Comparison of ENCODE assay signal across 12 cellular contexts in genomic region chr6:44470106-44470446, GRCh38.
DNase-seq lines count a peak whose midpoint lies in the region; ATAC-seq and TF ChIP-seq lines count a peak whose summit lies in the region.
"Had no signal": no experiment of that assay in that cellular context is flagged by ENCODE, and none has a peak within 500 bp of the region (broad histone marks: within the 10 kb centered on the region; RNA-seq: fewer than 3 reads in every experiment).

No MANE protein-coding gene starts in this region.

- BruUV-seq in Caco-2 (replicated peaks; lab: Mats Ljungman, UMichigan): no TSS peak

- H3K36me3 Mint-ChIP-seq in nephron (ENCODE audit: low read depth): no peaks in the 10 kb centered on the region
- H3K36me3 Mint-ChIP-seq in Caco-2 (ENCODE audit: insufficient read depth, unreplicated experiment): no peaks in the 10 kb centered on the region
- H3K36me3 Mint-ChIP-seq: activated naive CD8-positive, alpha-beta T cell treated with anti-CD3 and anti-CD28 coated beads for 36 hours had no signal

- intact Hi-C loops in Caco-2 (cut with micrococcal nuclease; ENCODE audit: unreplicated experiment): loop anchor here (10.0 kb wide), 2 partner anchors 105 to 1455 kb away; no protein-coding TSS in a partner anchor

- H3K4me2 ChIP-seq in DOHH2 (ENCODE audit: low read length) (no peak overlapping the region), OCI-LY1 (ENCODE audit: low read length) (no peak overlapping the region)

- no peaks in the 10 kb centered on the region for H3K9me3 ChIP-seq in DOHH2 (ENCODE audit: control insufficient read depth, insufficient read depth, low read length)
- no peaks in the 10 kb centered on the region for H3K9me3 ChIP-seq in OCI-LY1 (ENCODE audit: low read length)
- no peaks in the 10 kb centered on the region for H3K9me3 ChIP-seq in Caco-2
- H3K9me3 ChIP-seq: ovary, SJSA1 had no signal

- no peak overlapping the region for H3K27ac Mint-ChIP-seq in nephron
- H3K27ac Mint-ChIP-seq in Caco-2 (ENCODE audit: unreplicated experiment): no peak overlapping the region
- H3K27ac Mint-ChIP-seq: activated CD4-positive, alpha-beta T cell treated with anti-CD3 and anti-CD28 coated beads, Interleukin-2, amount 10 ng/mL, durations not matched to agents 24 days and 14 days; activated naive CD8-positive, alpha-beta T cell treated with anti-CD3 and anti-CD28 coated beads for 36 hours had no signal

- H3K4me3 Mint-ChIP-seq in nephron (no peak overlapping the region), Caco-2 (ENCODE audit: unreplicated experiment) (no peak overlapping the region)
- H3K4me3 Mint-ChIP-seq: activated CD4-positive, alpha-beta T cell treated with anti-CD3 and anti-CD28 coated beads, Interleukin-2, amount 10 ng/mL, durations not matched to agents 24 days and 14 days; activated naive CD8-positive, alpha-beta T cell treated with anti-CD3 and anti-CD28 coated beads for 36 hours had no signal

- TF ChIP-seq CTCF in DOHH2 (IDR thresholded peaks at IDR 0.05; ENCODE audit: low read depth, low read length, poor library complexity, severe bottlenecking): peak; percentile 43
- peak; percentile 12; the same call in 1 of the 2 replicates for TF ChIP-seq CTCF in OCI-LY1 (IDR thresholded peaks at IDR 0.05; ENCODE audit: low read length)
- peak in 2 of 3 experiments; percentile 7 to 30 for TF ChIP-seq CTCF in nephron (IDR thresholded peaks at IDR 0.05; ENCODE audit: unreplicated experiment in 3 of 3)
- no peak for TF ChIP-seq CTCF in Caco-2 (IDR thresholded peaks at IDR 0.05; ENCODE audit: insufficient read depth in 1 of 2, low read depth in 1 of 2, low read length in 1 of 2, severe bottlenecking in 1 of 2, unreplicated experiment in 1 of 2)

- H3K4me1 Mint-ChIP-seq in nephron (peaks cover 6% of the 10 kb centered on the region), Caco-2 (ENCODE audit: low read depth, unreplicated experiment) (peaks cover 14% of the 10 kb centered on the region)
- H3K4me1 Mint-ChIP-seq: activated CD4-positive, alpha-beta T cell treated with anti-CD3 and anti-CD28 coated beads, Interleukin-2, amount 10 ng/mL, durations not matched to agents 24 days and 14 days; activated naive CD8-positive, alpha-beta T cell treated with anti-CD3 and anti-CD28 coated beads for 36 hours had no signal

- CTCF ChIA-PET in Caco-2 (lab: Charles Lee): interaction anchor here (0.6 to 3.0 kb wide), 4 partner anchors 10 to 1280 kb away, joined by 3 to 9 read pairs (median 4); no protein-coding TSS in a partner anchor

- ATAC-seq in left lobe of liver: no peak
- ATAC-seq in activated CD4-positive, CD25-positive, alpha-beta regulatory T cell treated with anti-CD3 and anti-CD28 coated beads, Interleukin-2, amount 50 U/mL, for 24 hours: no peak

- H3K4me1 ChIP-seq in DOHH2 (ENCODE audit: control insufficient read depth, low read length) (no peaks in the 10 kb centered on the region), OCI-LY1 (ENCODE audit: insufficient read depth, low read length, severe bottlenecking) (no peaks in the 10 kb centered on the region), Caco-2 (peaks cover 2% of the 10 kb centered on the region; the same call in 1 of the 2 replicates)

- H3K36me3 ChIP-seq in DOHH2 (ENCODE audit: control insufficient read depth, low read length) (no peaks in the 10 kb centered on the region), OCI-LY1 (ENCODE audit: insufficient read depth, low read length) (no peaks in the 10 kb centered on the region), Caco-2 (ENCODE audit: control insufficient read depth, insufficient read depth, low read length) (no peaks in the 10 kb centered on the region)
- H3K36me3 ChIP-seq: ovary, SJSA1 had no signal

- H3F3A ChIP-seq in DOHH2 (ENCODE audit: control insufficient read depth, insufficient read depth) (no peaks in the 10 kb centered on the region), OCI-LY1 (ENCODE audit: insufficient read depth, low read length) (no peaks in the 10 kb centered on the region)

- H3K27ac ChIP-seq in DOHH2 (ENCODE audit: low read depth, low read length) (no peak overlapping the region), OCI-LY1 (ENCODE audit: low read depth, low read length, poor library complexity, severe bottlenecking) (no peak overlapping the region)
- H3K27ac ChIP-seq: ovary, SJSA1 had no signal

- no peak overlapping the region for H3K9ac ChIP-seq in OCI-LY1 (ENCODE audit: low read length)

- H3K9me2 ChIP-seq in DOHH2 (replicated peaks; ENCODE audit: control insufficient read depth, low read length) (no peaks in the 10 kb centered on the region), OCI-LY1 (ENCODE audit: low read depth, low read length) (no peaks in the 10 kb centered on the region)

- POLR2A ChIA-PET in Caco-2 (lab: Charles Lee): no interaction called here

- DNase-seq in NCI-H146 (lab: John Stamatoyannopoulos, UW) (peak; percentile 95), left lobe of liver (ENCODE audit: low spot score) (no peak), HUDEP-2 (lab: John Stamatoyannopoulos, UW; ENCODE audit: unreplicated experiment in 76 of 76) (no peak), Caco-2 (no peak)

- H3K79me2 ChIP-seq in DOHH2 (ENCODE audit: control insufficient read depth, low read length): no peaks in the 10 kb centered on the region
- H3K79me2 ChIP-seq in OCI-LY1 (ENCODE audit: insufficient read depth, low read length): no peaks in the 10 kb centered on the region

- no peaks in the 10 kb centered on the region for H3K9me3 Mint-ChIP-seq in nephron
- no peaks in the 10 kb centered on the region for H3K9me3 Mint-ChIP-seq in Caco-2 (ENCODE audit: unreplicated experiment)
- H3K9me3 Mint-ChIP-seq: activated CD4-positive, alpha-beta T cell treated with anti-CD3 and anti-CD28 coated beads, Interleukin-2, amount 10 ng/mL, durations not matched to agents 24 days and 14 days; activated naive CD8-positive, alpha-beta T cell treated with anti-CD3 and anti-CD28 coated beads for 36 hours had no signal

- H3K27me3 Mint-ChIP-seq in nephron (ENCODE audit: low read depth): peaks cover 46% of the 10 kb centered on the region
- H3K27me3 Mint-ChIP-seq in Caco-2 (ENCODE audit: insufficient read depth, unreplicated experiment): no peaks in the 10 kb centered on the region

- H3K4me3 ChIP-seq in DOHH2 (ENCODE audit: low read length) (no peak overlapping the region), OCI-LY1 (ENCODE audit: low read depth, low read length, poor library complexity, severe bottlenecking) (no peak overlapping the region), Caco-2 (ENCODE audit: low read depth, low read length) (no peak overlapping the region)
- H3K4me3 ChIP-seq: ovary, SJSA1 had no signal

- no peak overlapping the region for H2AFZ ChIP-seq in OCI-LY1 (ENCODE audit: low read length)

- H4K20me1 ChIP-seq in DOHH2 (ENCODE audit: control insufficient read depth, insufficient read depth, low read depth, low read length) (no peaks in the 10 kb centered on the region), OCI-LY1 (ENCODE audit: insufficient read depth, low read length) (no peaks in the 10 kb centered on the region)

- H3K27me3 ChIP-seq in DOHH2 (ENCODE audit: control insufficient read depth, low read length) (peaks cover 12% of the 10 kb centered on the region), OCI-LY1 (ENCODE audit: insufficient read depth, low read length) (peaks cover 10% of the 10 kb centered on the region; the same call in 1 of the 2 replicates), Caco-2 (replicated peaks; ENCODE audit: control insufficient read depth, insufficient read depth, low read length) (no peaks in the 10 kb centered on the region; the same call in 1 of the 2 replicates)
- H3K27me3 ChIP-seq: ovary, SJSA1 had no signal

Comparison
In these comparisons a context has a peak if more than half of its experiments do, and no peak if none do; other contexts are left out.
1. CTCF ChIP-seq: peak in DOHH2 (single experiment), OCI-LY1 (single experiment) and nephron (2 of 3); none in Caco-2 (0 of 2).